Comparison of ENCODE assay signal across 1 cellular context in genomic region chr1:43584203-43584602, GRCh38.
TF ChIP-seq lines count a peak whose summit lies in the region.

No MANE protein-coding gene starts in this region.

TF ChIP-seq in IMR-90, 13 proteins besides CTCF, POLR2A, EP300 and RAD21:
- TF ChIP-seq RCOR1 (IDR thresholded peaks at IDR 0.05; ENCODE audit: insufficient replicate concordance, low read length) (no peak), BHLHE40 (IDR thresholded peaks at IDR 0.05; ENCODE audit: low read depth, low read length) (no peak), MAFK (IDR thresholded peaks at IDR 0.05; ENCODE audit: low read depth, low read length) (peak; percentile 94), NFE2L2 (IDR thresholded peaks at IDR 0.05; ENCODE audit: low read depth, low read length) (no peak)
